In the genomic region with DNA sequence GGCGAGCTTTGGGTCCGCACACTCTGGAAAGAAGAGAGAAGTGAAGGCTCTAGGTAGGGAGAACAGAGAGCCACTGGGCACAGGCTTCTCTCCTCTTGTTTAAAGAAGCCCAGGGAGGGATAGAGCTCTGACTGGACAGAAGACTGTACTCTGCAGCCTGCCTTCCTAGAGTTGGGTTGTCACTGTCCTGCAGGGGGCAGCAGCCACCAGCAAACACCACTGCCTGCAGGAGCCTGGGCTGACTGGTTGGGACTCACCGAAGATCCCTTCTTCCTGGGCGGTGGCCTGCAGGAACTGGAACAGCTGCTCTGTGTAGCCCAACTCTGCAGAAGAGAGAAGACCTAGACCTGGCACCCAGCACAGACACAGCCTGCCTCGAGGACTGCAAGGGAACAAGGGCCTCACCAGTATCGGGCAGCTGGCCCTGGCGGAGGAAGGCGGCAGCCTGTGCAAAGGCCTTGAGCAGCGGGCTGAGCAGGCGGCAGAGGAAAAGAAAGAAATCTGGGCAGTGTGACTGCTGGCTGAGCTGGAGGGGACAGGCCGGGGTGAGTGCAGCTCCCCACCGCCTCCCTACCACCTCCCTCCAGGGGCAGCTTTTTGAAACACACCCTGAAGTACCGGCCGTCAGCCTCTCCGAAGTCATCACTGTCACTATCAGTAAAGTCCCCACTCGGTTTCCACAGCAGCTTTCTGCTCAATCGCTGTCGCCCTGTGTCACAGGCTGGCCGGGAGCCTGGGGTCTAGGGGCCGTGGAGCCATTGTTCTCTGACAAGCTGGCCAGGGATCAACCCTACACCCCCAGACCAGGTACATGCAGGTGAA, we compare ENCODE assay signal across 8 cellular contexts. TPM values are rescaled to one million over a fixed set of nuclear protein-coding genes. Genes with fewer than 3 reads are reported as not detected.
DNase-seq lines count a peak whose midpoint lies in the region; ATAC-seq and TF ChIP-seq lines count a peak whose summit lies in the region.
"Not testable (repeated sequence)": the region's sequence is repeated elsewhere in the genome, so short reads cannot be mapped to it uniquely, and the experiment has no call there.

No MANE protein-coding gene starts in this region.

- not testable (repeated sequence) for H3K4me3 ChIP-seq in DND-41 (ENCODE audit: low read depth in 1 of 2, low read length in 2 of 2); H7 (ENCODE audit: insufficient read depth, low read depth, low read length); breast epithelium

- ATAC-seq in DND-41 (ENCODE audit: insufficient read depth, low read depth) (peak; percentile 97), left ventricle myocardium superior (peak; percentile 89)
- peak; percentile 91 for ATAC-seq in stimulated activated naive B cell treated with anti-CD40 and anti-IgM and Interleukin-4, amounts not matched to agents 10 μg/mL and 1 μg/mL and 100 μg/mL, for 72 hours (replicated peaks)

- not testable (repeated sequence) for H3K9me3 ChIP-seq in DND-41 (ENCODE audit: insufficient read depth, low read length, severe bottlenecking); breast epithelium

- not testable (repeated sequence) for H3K36me3 ChIP-seq in DND-41 (ENCODE audit: insufficient read depth, low read length); H7 (replicated peaks; ENCODE audit: control insufficient read depth, insufficient read depth, low read length); breast epithelium

- TF ChIP-seq CTCF in DND-41 (IDR thresholded peaks at IDR 0.05; ENCODE audit: borderline replicate concordance, extremely low read depth, low read length, poor library complexity, severe bottlenecking), result peak; percentile 78
- peak; percentile 46 to 90 (median 82) for TF ChIP-seq CTCF in breast epithelium (IDR thresholded peaks at IDR 0.05)

- not testable (repeated sequence) for H4K20me1 ChIP-seq in DND-41 (ENCODE audit: insufficient read depth, low read length)

- not testable (repeated sequence) for H3K4me3 Mint-ChIP-seq in stimulated activated naive B cell treated with anti-CD40 and anti-IgM and Interleukin-4, amounts not matched to agents 10 μg/mL and 1 μg/mL and 100 μg/mL, for 72 hours

- H3K27ac Mint-ChIP-seq in stimulated activated naive B cell treated with anti-CD40 and anti-IgM and Interleukin-4, amounts not matched to agents 10 μg/mL and 1 μg/mL and 100 μg/mL, for 72 hours, result peak overlapping the region; percentile 37

- peaks cover 6 to 14% of the 10 kb centered on the region in 2 donors for H3K4me1 Mint-ChIP-seq in stimulated activated naive B cell treated with anti-CD40 and anti-IgM and Interleukin-4, amounts not matched to agents 10 μg/mL and 1 μg/mL and 100 μg/mL, for 72 hours

- not testable (repeated sequence) for H3K27me3 Mint-ChIP-seq in stimulated activated naive B cell treated with anti-CD40 and anti-IgM and Interleukin-4, amounts not matched to agents 10 μg/mL and 1 μg/mL and 100 μg/mL, for 72 hours

- intact Hi-C loops in breast epithelium (cut with DNase I; ENCODE audit: low total_unique reads), result loop anchor here (10.0 kb wide), 1 partner anchor 92 kb away; a partner anchor contains a TSS
- intact Hi-C loops in left ventricle myocardium superior (cut with micrococcal nuclease), result not testable (repeated sequence)

- not testable (repeated sequence) for H3K27ac ChIP-seq in DND-41 (ENCODE audit: low read length); breast epithelium

- H3K36me3 Mint-ChIP-seq in stimulated activated naive B cell treated with anti-CD40 and anti-IgM and Interleukin-4, amounts not matched to agents 10 μg/mL and 1 μg/mL and 100 μg/mL, for 72 hours, result not testable (repeated sequence)

- H3K27me3 ChIP-seq in DND-41 (ENCODE audit: insufficient read depth, low read length, poor library complexity); H7 (ENCODE audit: control insufficient read depth, insufficient read depth, low read length); breast epithelium: not testable (repeated sequence)

- H3K4me1 ChIP-seq in DND-41 (ENCODE audit: insufficient read depth, low read length); breast epithelium: not testable (repeated sequence)

- not testable (repeated sequence) for H3K9me3 Mint-ChIP-seq in stimulated activated naive B cell treated with anti-CD40 and anti-IgM and Interleukin-4, amounts not matched to agents 10 μg/mL and 1 μg/mL and 100 μg/mL, for 72 hours

- not testable (repeated sequence) for TF ChIP-seq POLR2A in breast epithelium (IDR thresholded peaks at IDR 0.05)

- H3K79me2 ChIP-seq in DND-41 (ENCODE audit: insufficient read depth, low read length), result not testable (repeated sequence)

- H3K4me2 ChIP-seq in DND-41 (ENCODE audit: insufficient read depth, low read length), result not testable (repeated sequence)

- H3K9ac ChIP-seq in DND-41 (ENCODE audit: low read depth, low read length), result not testable (repeated sequence)

- DNase-seq in DND-41 (peak; percentile 82), H7 (peak; percentile 87), LHCN-M2 (ENCODE audit: low read depth) (peak; percentile 78), breast epithelium (ENCODE audit: low spot score in 2 of 2) (peak; percentile 84 to 86), left ventricle myocardium superior (peak; percentile 89), pons (ENCODE audit: low spot score) (peak; percentile 89)
- DNase-seq in activated CD4-positive, alpha-beta T cell treated with anti-CD3 and anti-CD28 coated beads, Interleukin-2, amount 50 U/mL, for 24 hours (ENCODE audit: low read depth in 1 of 2, low spot score in 1 of 2), result peak; percentile 43 to 46
- DNase-seq in stimulated activated naive B cell treated with anti-CD40 and anti-IgM and Interleukin-4, amounts not matched to agents 10 μg/mL and 1 μg/mL and 100 μg/mL, for 72 hours, result peak; percentile 60

- not testable (repeated sequence) for H2AFZ ChIP-seq in DND-41 (ENCODE audit: low read depth, low read length)

RNA-seq across cellular contexts. Expression of a gene that starts 11.8 kb away (rescaled TPM):
- total RNA-seq in H7 (2014; rRNA removed; shearing (Covaris generic)), result 0.14 and 0.44 TPM in 2 replicates
- not detected in 2 replicates for total RNA-seq in LHCN-M2 (2014; rRNA removed)
- polyA plus RNA-seq in LHCN-M2 (2012), result 0.09 TPM
- 10 to 100 TPM in 1 of 3 donors, 1 to 10 TPM in 2; 5.9 to 11.7 (median 8.8) TPM for total RNA-seq in breast epithelium
- total RNA-seq in left ventricle myocardium superior, result 5.5 TPM

RNA-seq across cellular contexts. Expression of a gene that starts 31.3 kb away (rescaled TPM):
- total RNA-seq in H7 (2014; rRNA removed; shearing (Covaris generic)), result 2.4 and 4.8 TPM in 2 replicates
- total RNA-seq in LHCN-M2 (2014; rRNA removed) (13.5 and 15.5 TPM in 2 replicates), breast epithelium (100 to 1,000 TPM in 1 of 3 donors, 10 to 100 TPM in 2; 54.7 to 407 (median 81.3) TPM), left ventricle myocardium superior (6.8 TPM)
- polyA plus RNA-seq in LHCN-M2 (2012), result 1.6 TPM
